17 cellular contexts compared by ENCODE assay signal in genomic region chr3:136931587-136931986, GRCh38. TPM values are rescaled to one million over a fixed set of nuclear protein-coding genes. Genes with fewer than 3 reads are reported as not detected.
A peak's percentile ranks its signal among the peaks of the same experiment; 100 is the strongest.
DNase-seq lines count a peak whose midpoint lies in the region; ATAC-seq, FAIRE-seq and TF ChIP-seq lines count a peak whose summit lies in the region.
"Had no signal": no experiment of that assay in that cellular context is flagged by ENCODE, and none has a peak within 500 bp of the region (broad histone marks: within the 10 kb centered on the region; RNA-seq: fewer than 3 reads in every experiment).

No MANE protein-coding gene starts in this region.

- no peak for ATAC-seq in thoracic aorta (ENCODE audit: insufficient number of reproducible peaks, low FRiP score, low read depth)
- ATAC-seq: GM23338, Panc1 had no signal

- no peak for FAIRE-seq in keratinocyte (lab: Jason Lieb, UNC)

- no peak overlapping the region for H3K4me2 ChIP-seq in keratinocyte (ENCODE audit: control insufficient read depth, extremely low read depth, insufficient read depth, low read depth, low read length)
- H3K4me2 ChIP-seq: GM23338 had no signal

- CTCF ChIA-PET in activated CD4-positive, alpha-beta memory T cell treated with anti-CD3 and anti-CD28 coated beads for 36 hours (lab: Charles Lee) = interaction anchor here (0.7 kb wide), 1 partner anchor 741 kb away, joined by 3 read pairs; no protein-coding TSS in a partner anchor
- CTCF ChIA-PET in activated CD4-positive, alpha-beta memory T cell treated with anti-CD3 and anti-CD28 coated beads, Interleukin-2, amount 10 ng/mL, durations not matched to agents 7 days and 5 days (lab: Charles Lee) = interaction anchor here (0.6 to 0.7 kb wide), 2 partner anchors 62 to 1883 kb away, joined by 3 read pairs; no protein-coding TSS in a partner anchor

- H3K79me2 ChIP-seq in keratinocyte (ENCODE audit: control insufficient read depth, insufficient read depth, low read length) = peaks cover 22% of the 10 kb centered on the region

- POLR2A ChIA-PET in activated CD4-positive, alpha-beta memory T cell treated with anti-CD3 and anti-CD28 coated beads for 36 hours (lab: Charles Lee) = no interaction called here
- POLR2A ChIA-PET in activated CD4-positive, alpha-beta memory T cell treated with anti-CD3 and anti-CD28 coated beads, Interleukin-2, amount 10 ng/mL, durations not matched to agents 7 days and 5 days (lab: Charles Lee) = no interaction called here

- H3K9me3 Mint-ChIP-seq in activated CD4-positive, alpha-beta memory T cell treated with anti-CD3 and anti-CD28 coated beads for 36 hours = peaks cover 4% of the 10 kb centered on the region
- peaks cover 3% of the 10 kb centered on the region for H3K9me3 Mint-ChIP-seq in activated CD4-positive, alpha-beta memory T cell treated with anti-CD3 and anti-CD28 coated beads, Interleukin-2, amount 10 ng/mL, durations not matched to agents 7 days and 5 days
- H3K9me3 Mint-ChIP-seq: GM23338 had no signal

- 94 to 97% (median 96%) methylated on average over 3 of the region's 3 CpGs for WGBS in ovary, 3 donors

- no peak overlapping the region for H3K27ac Mint-ChIP-seq in activated CD4-positive, alpha-beta memory T cell treated with anti-CD3 and anti-CD28 coated beads for 36 hours
- H3K27ac Mint-ChIP-seq in activated CD4-positive, alpha-beta memory T cell treated with anti-CD3 and anti-CD28 coated beads, Interleukin-2, amount 10 ng/mL, durations not matched to agents 7 days and 5 days = no peak overlapping the region
- H3K27ac Mint-ChIP-seq: activated CD4-positive, alpha-beta T cell treated with anti-CD3 and anti-CD28 coated beads, Interleukin-2, amount 10 ng/mL, durations not matched to agents 7 days and 5 days; activated T-helper 1 cell treated with anti-CD3 and anti-CD28 coated beads, Interleukin-12 subunit alpha, Interleukin-12 subunit beta, Interleukin-2, Interleukin-4 antibody, amounts not matched to agents 30 ng/mL and 10 ng/mL and 1 ng/mL, durations not matched to agents 14 hours and 24 hours and 36 hours; GM23338 had no signal

- H3K9ac ChIP-seq in adipocyte (ENCODE audit: low read length) = peak overlapping the region; percentile 87
- no peak overlapping the region for H3K9ac ChIP-seq in keratinocyte (ENCODE audit: control insufficient read depth, extremely low read depth, insufficient read depth, low read length)

- H3K4me3 Mint-ChIP-seq in activated CD4-positive, alpha-beta memory T cell treated with anti-CD3 and anti-CD28 coated beads for 36 hours = no peak overlapping the region
- no peak overlapping the region for H3K4me3 Mint-ChIP-seq in activated CD4-positive, alpha-beta memory T cell treated with anti-CD3 and anti-CD28 coated beads, Interleukin-2, amount 10 ng/mL, durations not matched to agents 7 days and 5 days
- H3K4me3 Mint-ChIP-seq: activated CD4-positive, alpha-beta T cell treated with anti-CD3 and anti-CD28 coated beads, Interleukin-2, amount 10 ng/mL, durations not matched to agents 7 days and 5 days; GM23338; T-helper 2 cell treated with Interferon-gamma antibody and Interleukin-4, amounts not matched to agents 5 μg/mL and 100 μg/mL, for 36 hours had no signal

- H3K27me3 Mint-ChIP-seq in activated CD4-positive, alpha-beta memory T cell treated with anti-CD3 and anti-CD28 coated beads for 36 hours = no peaks in the 10 kb centered on the region
- no peaks in the 10 kb centered on the region for H3K27me3 Mint-ChIP-seq in activated CD4-positive, alpha-beta memory T cell treated with anti-CD3 and anti-CD28 coated beads, Interleukin-2, amount 10 ng/mL, durations not matched to agents 7 days and 5 days
- H3K27me3 Mint-ChIP-seq: activated CD4-positive, alpha-beta T cell treated with anti-CD3 and anti-CD28 coated beads, Interleukin-2, amount 10 ng/mL, durations not matched to agents 7 days and 5 days had no signal

- H3K4me3 ChIP-seq in adipocyte (ENCODE audit: low read length) = peak overlapping the region; percentile 82
- H3K4me3 ChIP-seq in keratinocyte (ENCODE audit: control insufficient read depth in 2 of 3, extremely low read depth in 1 of 3, insufficient read depth in 2 of 3, low read depth in 1 of 3, low read length in 3 of 3) = peak overlapping the region in 1 of 3 experiments; percentile 34
- H3K4me3 ChIP-seq in thoracic aorta = peak overlapping the region; percentile 8
- H3K4me3 ChIP-seq in ovary = no peak overlapping the region
- H3K4me3 ChIP-seq: ascending aorta, GM23338 had no signal

- no peaks in the 10 kb centered on the region for H3K9me1 ChIP-seq in keratinocyte (ENCODE audit: control insufficient read depth, extremely low read depth, insufficient read depth, low read length)

- peak; percentile 26 for DNase-seq in activated CD4-positive, alpha-beta memory T cell treated with anti-CD3 and anti-CD28 coated beads for 36 hours
- DNase-seq in activated CD4-positive, alpha-beta memory T cell treated with anti-CD3 and anti-CD28 coated beads, Interleukin-2, amount 10 ng/mL, durations not matched to agents 7 days and 5 days = no peak
- DNase-seq in adipocyte (ENCODE audit: low read depth) (no peak), keratinocyte (ENCODE audit: low read depth, low spot score) (no peak), thoracic aorta (ENCODE audit: low spot score) (no peak), NCI-H2196 treated with DMSO at 0.1 percent for 48 hours (lab: John Stamatoyannopoulos, UW; ENCODE audit: unreplicated experiment) (no peak), ovary (no peak), NCI-H2081 (lab: John Stamatoyannopoulos, UW) (no peak)
- DNase-seq: activated CD4-positive, alpha-beta T cell treated with anti-CD3 and anti-CD28 coated beads, Interleukin-2, amount 10 ng/mL, durations not matched to agents 7 days and 5 days; dorsolateral prefrontal cortex; NCI-H524; stimulated activated CD4-positive, alpha-beta T cell treated with anti-CD3 and anti-CD28 coated beads, Interleukin-4, amount 100 ng/mL, for 1 hour had no signal

- dilution Hi-C loops in keratinocyte (cut with MboI; ENCODE audit: extremely low pct_ligation_motif_present, low sequenced_read_pairs) = no loop called here

- intact Hi-C loops in activated CD4-positive, alpha-beta memory T cell treated with anti-CD3 and anti-CD28 coated beads for 36 hours (cut with micrococcal nuclease) = no loop called here
- intact Hi-C loops in ovary (cut with DNase I) = no loop called here

- no peak overlapping the region for H2AFZ ChIP-seq in keratinocyte (ENCODE audit: control insufficient read depth, low read length)
- H2AFZ ChIP-seq: GM23338 had no signal

- peaks cover 38% of the 10 kb centered on the region for H3K4me1 ChIP-seq in adipocyte (ENCODE audit: control insufficient read depth, insufficient read depth, low read length)
- H3K4me1 ChIP-seq in keratinocyte (ENCODE audit: control insufficient read depth, extremely low read depth, insufficient read depth, low read length) = peaks cover 24% of the 10 kb centered on the region
- H3K4me1 ChIP-seq in thoracic aorta (ENCODE audit: control insufficient read depth in 1 of 2, low read depth in 2 of 2) = peaks cover 12 to 16% of the 10 kb centered on the region in 2 donors
- no peaks in the 10 kb centered on the region for H3K4me1 ChIP-seq in ovary (ENCODE audit: insufficient read depth)
- H3K4me1 ChIP-seq: ascending aorta had no signal

- no peak for TF ChIP-seq EP300 in ovary (IDR thresholded peaks at IDR 0.05)

- H3K27ac ChIP-seq in keratinocyte (ENCODE audit: control insufficient read depth, insufficient read depth, low read length) (peak overlapping the region; percentile 10), thoracic aorta (no peak overlapping the region), ovary (no peak overlapping the region)
- H3K27ac ChIP-seq: ascending aorta had no signal

- no peak for TF ChIP-seq CTCF in keratinocyte (optimal IDR thresholded peaks at IDR 0.05 in 1 of 3, IDR thresholded peaks at IDR 0.05 in 1 of 3, conservative IDR thresholded peaks at IDR 0.05 in 1 of 3; ENCODE audit: extremely low read depth in 1 of 3, insufficient read depth in 2 of 3, low read length in 3 of 3)
- no peak for TF ChIP-seq CTCF in thoracic aorta (IDR thresholded peaks at IDR 0.05)
- no peak for TF ChIP-seq CTCF in ovary (IDR thresholded peaks at IDR 0.05)

- peaks cover 38% of the 10 kb centered on the region for H3K36me3 Mint-ChIP-seq in activated CD4-positive, alpha-beta memory T cell treated with anti-CD3 and anti-CD28 coated beads for 36 hours
- H3K36me3 Mint-ChIP-seq in activated CD4-positive, alpha-beta memory T cell treated with anti-CD3 and anti-CD28 coated beads, Interleukin-2, amount 10 ng/mL, durations not matched to agents 7 days and 5 days (ENCODE audit: low read depth) = peaks cover 70% of the 10 kb centered on the region

- H4K20me1 ChIP-seq in keratinocyte (ENCODE audit: control insufficient read depth, extremely low read depth, insufficient read depth, low read length) = no peaks in the 10 kb centered on the region

- H3K27me3 ChIP-seq in adipocyte (replicated peaks; ENCODE audit: control insufficient read depth, insufficient read depth, low read length) (no peaks in the 10 kb centered on the region), keratinocyte (ENCODE audit: control insufficient read depth, extremely low read depth, insufficient read depth, low read length) (no peaks in the 10 kb centered on the region), thoracic aorta (replicated peaks; ENCODE audit: insufficient read depth) (no peaks in the 10 kb centered on the region), ovary (no peaks in the 10 kb centered on the region)
- H3K27me3 ChIP-seq: ascending aorta, dorsolateral prefrontal cortex had no signal

- H3K36me3 ChIP-seq in adipocyte (ENCODE audit: control insufficient read depth, insufficient read depth, low read length, severe bottlenecking) (peaks cover 25% of the 10 kb centered on the region), keratinocyte (ENCODE audit: control insufficient read depth in 2 of 2, extremely low read depth in 1 of 2, insufficient read depth in 2 of 2, low read length in 2 of 2) (no peaks in the 10 kb centered on the region), thoracic aorta (no peaks in the 10 kb centered on the region), ovary (no peaks in the 10 kb centered on the region)

- H3K4me1 Mint-ChIP-seq in activated CD4-positive, alpha-beta memory T cell treated with anti-CD3 and anti-CD28 coated beads for 36 hours (ENCODE audit: low read depth) = peaks cover 50% of the 10 kb centered on the region
- H3K4me1 Mint-ChIP-seq in activated CD4-positive, alpha-beta memory T cell treated with anti-CD3 and anti-CD28 coated beads, Interleukin-2, amount 10 ng/mL, durations not matched to agents 7 days and 5 days = peaks cover 45% of the 10 kb centered on the region
- H3K4me1 Mint-ChIP-seq: GM23338 had no signal

- H3K9me3 ChIP-seq in adipocyte (ENCODE audit: control insufficient read depth, low read length) (peaks cover under 1% of the 10 kb centered on the region), keratinocyte (ENCODE audit: control insufficient read depth, low read depth, low read length) (no peaks in the 10 kb centered on the region), thoracic aorta (no peaks in the 10 kb centered on the region), ovary (no peaks in the 10 kb centered on the region)
- H3K9me3 ChIP-seq: ascending aorta had no signal

- TF ChIP-seq POLR2A in ovary (IDR thresholded peaks at IDR 0.05) = no peak

RNA-seq across cellular contexts. Expression of gene IL20RB, which starts 26.2 kb away (rescaled TPM):
- under 1 TPM; 0.80 to 0.97 TPM for total RNA-seq in activated CD4-positive, alpha-beta memory T cell treated with anti-CD3 and anti-CD28 coated beads for 36 hours
- total RNA-seq in activated CD4-positive, alpha-beta memory T cell treated with anti-CD3 and anti-CD28 coated beads, Interleukin-2, amount 10 ng/mL, durations not matched to agents 7 days and 5 days = 1 to 10 TPM; 1.4 to 1.6 TPM
- polyA plus RNA-seq in keratinocyte = 192 to 319 TPM (median 239 TPM) in 3 replicates
- polyA plus RNA-seq in keratinocyte (2011; ENCODE audit: low read depth) = 184 TPM
- 225 and 262 TPM in 2 replicates for polyA plus RNA-seq in keratinocyte (2011; cell fraction: cytosol; rRNA removed)
- 370 and 408 TPM in 2 replicates for polyA plus RNA-seq in keratinocyte (2011; cell fraction: nucleus; rRNA removed)
- 146 and 323 TPM in 2 replicates for polyA plus RNA-seq in keratinocyte (2012; ENCODE audit: low replicate concordance)
- polyA minus RNA-seq in keratinocyte = 130 to 258 TPM (median 162 TPM) in 3 replicates
- polyA minus RNA-seq in keratinocyte (2011; cell fraction: cytosol; rRNA and poly(A)+ RNA removed) = 91.5 TPM
- polyA minus RNA-seq in keratinocyte (2011; cell fraction: nucleus; rRNA and poly(A)+ RNA removed) = 103 and 179 TPM in 2 replicates
- 1 to 10 TPM in 1 of 2 donors, under 1 TPM in 1; 0.71 to 1.6 TPM for total RNA-seq in thoracic aorta
- 1 to 10 TPM in 3 of 7 donors, under 1 TPM in 4; 0.35 to 1.7 (median 0.60) TPM for total RNA-seq in ovary
- under 1 TPM; 0.39 to 0.82 TPM for polyA plus RNA-seq in ovary
- total RNA-seq: ascending aorta had no signal
